8 cellular contexts compared by ENCODE assay signal in the genomic region with DNA sequence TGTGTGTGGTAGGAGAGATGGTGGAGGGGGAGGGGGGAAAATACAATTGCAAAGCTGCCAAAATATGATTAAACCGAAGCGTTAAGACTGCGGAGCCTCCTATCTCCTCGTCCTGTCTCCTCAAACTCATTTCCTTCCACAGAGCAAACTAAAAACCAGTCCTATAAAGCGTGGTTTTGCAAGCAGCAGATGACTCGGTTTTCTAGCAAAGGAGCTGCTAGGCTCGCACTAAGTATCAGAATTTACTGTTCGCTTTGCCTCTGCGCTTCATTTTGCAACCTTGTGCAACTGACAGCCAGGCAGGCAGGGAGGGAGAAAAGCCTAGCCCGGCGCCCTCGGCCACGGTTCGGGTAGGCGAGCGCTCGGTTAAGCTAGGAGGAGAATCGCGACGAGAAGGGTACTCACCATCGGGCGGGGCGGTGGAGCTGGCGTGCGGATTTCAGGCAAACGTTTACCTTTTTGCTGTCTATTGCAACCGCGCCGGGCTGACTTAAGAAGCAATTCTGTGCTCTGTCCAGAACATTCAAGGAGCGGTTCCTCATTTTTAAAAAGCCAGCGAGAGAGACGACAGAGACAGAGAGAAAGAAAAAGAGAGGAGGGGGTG. TPM values are rescaled to one million over a fixed set of nuclear protein-coding genes. Genes with fewer than 3 reads are reported as not detected.
DNase-seq lines count a peak whose midpoint lies in the region; ATAC-seq and TF ChIP-seq lines count a peak whose summit lies in the region.

No MANE protein-coding gene starts in this region.

- CTCF ChIA-PET in IMR-90 (lab: Yijun Ruan, JAX): interaction anchor here (0.6 to 2.5 kb wide), 15 partner anchors 9 to 1077 kb away, joined by 3 to 11 read pairs (median 4); no protein-coding TSS in a partner anchor

- peak overlapping the region; percentile 90 for H3K4me2 ChIP-seq in IMR-90 (ENCODE audit: low read depth, low read length)

- H3K4me1 ChIP-seq in IMR-90 (ENCODE audit: control insufficient read depth, insufficient read depth, low read length): peaks cover 16% of the 10 kb centered on the region
- H3K4me1 ChIP-seq in ascending aorta: peaks cover 0 to 12% of the 10 kb centered on the region in 2 donors
- H3K4me1 ChIP-seq in transverse colon: peaks cover 0 to 52% (median 13%) of the 10 kb centered on the region in 4 donors

- H4K20me1 ChIP-seq in IMR-90 (ENCODE audit: insufficient read depth, low read length): no peaks in the 10 kb centered on the region

- H3K27me3 ChIP-seq in IMR-90 (ENCODE audit: control insufficient read depth, insufficient read depth, low read length): no peaks in the 10 kb centered on the region
- H3K27me3 ChIP-seq in ascending aorta: no peaks in the 10 kb centered on the region
- H3K27me3 ChIP-seq in kidney epithelial cell (ENCODE audit: control insufficient read depth, insufficient read depth, low read length): no peaks in the 10 kb centered on the region
- H3K27me3 ChIP-seq in transverse colon: peaks cover 56% of the 10 kb centered on the region

- H3K9ac ChIP-seq in IMR-90 (ENCODE audit: low read depth, low read length): peak overlapping the region; percentile 100

- H3K9me3 ChIP-seq in IMR-90 (ENCODE audit: control insufficient read depth, insufficient read depth, low read length): no peaks in the 10 kb centered on the region
- H3K9me3 ChIP-seq in ascending aorta: no peaks in the 10 kb centered on the region
- no peaks in the 10 kb centered on the region for H3K9me3 ChIP-seq in transverse colon

- peak overlapping the region; percentile 97 for H2BK120ac ChIP-seq in IMR-90 (ENCODE audit: low read depth, low read length)

- BruUV-seq in IMR-90 (replicated peaks; lab: Mats Ljungman, UMichigan): TSS peak; percentile 45

- TF ChIP-seq POLR2A in IMR-90 (IDR thresholded peaks at IDR 0.05; ENCODE audit: low read depth, low read length): no peak; the same call in 1 of the 2 replicates
- no peak for TF ChIP-seq POLR2A in transverse colon (IDR thresholded peaks at IDR 0.05)

- dilution Hi-C loops in IMR-90 (cut with HindIII; ENCODE audit: low sequenced_read_pairs, unreplicated experiment): no loop called here

- no peak for ATAC-seq in IMR-90 (ENCODE audit: low read depth)
- ATAC-seq in left colon: no peak

- no peaks in the 10 kb centered on the region for H3K9me1 ChIP-seq in IMR-90 (ENCODE audit: insufficient read depth, low read length)

- peak overlapping the region; percentile 99 for H3K23ac ChIP-seq in IMR-90 (ENCODE audit: low read depth, low read length)

- H2BK15ac ChIP-seq in IMR-90 (ENCODE audit: low read depth, low read length): peak overlapping the region; percentile 55; the same call in 2 of the 3 replicates

- peak overlapping the region; percentile 93 for H4K5ac ChIP-seq in IMR-90 (ENCODE audit: low read depth, low read length)

- H3K14ac ChIP-seq in IMR-90 (replicated peaks; ENCODE audit: low read depth, low read length): peak overlapping the region; percentile 98

- peak; percentile 26 for DNase-seq in AG08395 (ENCODE audit: low spot score)
- no peak for DNase-seq in IMR-90
- peak in 1 of 2 donors; percentile 70 for DNase-seq in ascending aorta (ENCODE audit: low spot score in 2 of 2)
- DNase-seq in kidney epithelial cell (ENCODE audit: low read depth): no peak
- peak; percentile 30 for DNase-seq in transverse colon
- DNase-seq in left colon: no peak
- DNase-seq in activated naive CD4-positive, alpha-beta T cell treated with Interleukin-2 at 50 U/mL for 16 hours: no peak
- no peak for DNase-seq in DMS53 treated with DMSO at 0.1 percent for 48 hours (lab: John Stamatoyannopoulos, UW; ENCODE audit: unreplicated experiment)

- no peak for TF ChIP-seq EP300 in transverse colon (IDR thresholded peaks at IDR 0.05; ENCODE audit: low read depth)

- H3K4ac ChIP-seq in IMR-90 (ENCODE audit: low read depth, low read length): peak overlapping the region; percentile 96

- peak overlapping the region; percentile 99 for H3K56ac ChIP-seq in IMR-90 (ENCODE audit: extremely low read depth, insufficient read depth, low read length)

- peak overlapping the region; percentile 76 for H2AK9ac ChIP-seq in IMR-90 (replicated peaks; ENCODE audit: low read depth, low read length, poor library complexity)

- H3K4me3 ChIP-seq in IMR-90 (ENCODE audit: insufficient read depth, low read depth, low read length): peak overlapping the region; percentile 93
- H3K4me3 ChIP-seq in ascending aorta: peak overlapping the region; percentile 50 to 75
- H3K4me3 ChIP-seq in kidney epithelial cell (ENCODE audit: low read depth, low read length): peak overlapping the region; percentile 82
- H3K4me3 ChIP-seq in transverse colon: peak overlapping the region; percentile 34 to 66 (median 39)

- POLR2A ChIA-PET in IMR-90 (lab: Charles Lee; ENCODE audit: unreplicated experiment): interaction anchor here (0.7 to 2.3 kb wide), 4 partner anchors 10 to 464 kb away, joined by 3 to 9 read pairs (median 6); no protein-coding TSS in a partner anchor

- H4K91ac ChIP-seq in IMR-90 (ENCODE audit: insufficient read depth, low read depth, low read length): peak overlapping the region; percentile 92

- in situ Hi-C loops in IMR-90 (cut with MboI; ENCODE audit: low sequenced_read_pairs) (loop anchor here (5.0 to 25.0 kb wide), 2 partner anchors 764 to 1069 kb away; no protein-coding TSS in a partner anchor), transverse colon (cut with MboI; ENCODE audit: low pct_ligation_motif_present in 1 of 4, low pct_unique_long_range_greater_than_20kb in 1 of 4, low sequenced_read_pairs in 3 of 4) (loop anchor here in 3 of 4 donors (10.0 to 25.0 kb wide), 2 partner anchors 1062 to 1064 kb away; no protein-coding TSS in a partner anchor)

- no peak for TF ChIP-seq CTCF in IMR-90 (conservative IDR thresholded peaks at IDR 0.05; ENCODE audit: low read depth, low read length)
- no peak for TF ChIP-seq CTCF in ascending aorta (IDR thresholded peaks at IDR 0.05)
- no peak for TF ChIP-seq CTCF in kidney epithelial cell (IDR thresholded peaks at IDR 0.05; ENCODE audit: insufficient read depth, low read length, poor library complexity, severe bottlenecking)
- no peak for TF ChIP-seq CTCF in transverse colon (IDR thresholded peaks at IDR 0.05)

- WGBS in IMR-90 (ENCODE audit: extremely low coverage in 2 of 2, insufficient read length in 1 of 2), 2 experiments: 4% methylated on average over 14 of the region's 32 CpGs; no CpG with 5 or more reads in 1 of the 2 experiments
- WGBS in transverse colon (ENCODE audit: low coverage in 1 of 2), 2 donors: 0 to 6% methylated on average over 3 to 32 of the region's 32 CpGs

- H3K27ac ChIP-seq in IMR-90 (ENCODE audit: insufficient read depth, low read length) (peak overlapping the region; percentile 96), ascending aorta (peak overlapping the region; percentile 85 to 88), transverse colon (peak overlapping the region; percentile 81 to 91 (median 88))

- peaks cover 6 to 33% of the 10 kb centered on the region in 2 experiments for H3K79me1 ChIP-seq in IMR-90 (ENCODE audit: low read depth in 1 of 2, low read length in 2 of 2)

- H2AFZ ChIP-seq in IMR-90 (replicated peaks; ENCODE audit: low read length, poor library complexity): peak overlapping the region; percentile 77

- H2AK5ac ChIP-seq in IMR-90 (ENCODE audit: low read depth, low read length): peak overlapping the region; percentile 5; the same call in 1 of the 2 replicates

- no peak for TF ChIP-seq RAD21 in IMR-90 (IDR thresholded peaks at IDR 0.05; ENCODE audit: low read length)

- H2BK20ac ChIP-seq in IMR-90 (ENCODE audit: low read depth, low read length): peak overlapping the region; percentile 83

- peaks cover 6% of the 10 kb centered on the region; the same call in 1 of the 2 replicates for H3K36me3 ChIP-seq in IMR-90 (ENCODE audit: control insufficient read depth, insufficient read depth, low read length)
- peaks cover 0 to 3% of the 10 kb centered on the region in 2 donors for H3K36me3 ChIP-seq in ascending aorta
- no peaks in the 10 kb centered on the region for H3K36me3 ChIP-seq in kidney epithelial cell (ENCODE audit: control insufficient read depth, insufficient read depth, low read length)
- H3K36me3 ChIP-seq in transverse colon: no peaks in the 10 kb centered on the region

- peak overlapping the region; percentile 97 for H3K18ac ChIP-seq in IMR-90 (ENCODE audit: low read depth, low read length)

- H2BK5ac ChIP-seq in IMR-90 (ENCODE audit: low read depth, low read length, poor library complexity, severe bottlenecking): peak overlapping the region; percentile 96

- H4K8ac ChIP-seq in IMR-90 (ENCODE audit: low read depth in 2 of 2, low read length in 2 of 2): peak overlapping the region; percentile 81 to 95

- intact Hi-C loops in IMR-90 (cut with micrococcal nuclease): loop anchor here (1.0 to 10.0 kb wide), 14 partner anchors 52 to 1067 kb away; no protein-coding TSS in a partner anchor
- intact Hi-C loops in ascending aorta (cut with DNase I): loop anchor here (5.0 to 10.0 kb wide), 3 partner anchors 724 to 1482 kb away; no protein-coding TSS in a partner anchor
- intact Hi-C loops in transverse colon (cut with DNase I; ENCODE audit: low total_unique reads): no loop called here
- intact Hi-C loops in left colon (cut with DNase I, micrococcal nuclease): loop anchor here in 1 of 2 donors (10.0 kb wide), 1 partner anchor 1072 kb away; no protein-coding TSS in a partner anchor

TF ChIP-seq in IMR-90, 13 proteins besides CTCF, POLR2A, EP300 and RAD21:
- no peak for TF ChIP-seq MAFK (IDR thresholded peaks at IDR 0.05; ENCODE audit: low read depth, low read length)
- no peak for TF ChIP-seq MXI1 (IDR thresholded peaks at IDR 0.05; ENCODE audit: borderline replicate concordance, low read depth, low read length)
- TF ChIP-seq SMC3 (IDR thresholded peaks at IDR 0.05; ENCODE audit: low read depth, low read length): no peak
- TF ChIP-seq RCOR1 (IDR thresholded peaks at IDR 0.05; ENCODE audit: insufficient replicate concordance, low read length): no peak
- TF ChIP-seq CEBPB (IDR thresholded peaks at IDR 0.05; ENCODE audit: low read depth, low read length): peak; percentile 82
- no peak for TF ChIP-seq MAZ (IDR thresholded peaks at IDR 0.05; ENCODE audit: borderline replicate concordance, low read depth, low read length)

RNA-seq across cellular contexts. Expression of a gene that starts 3.8 kb away (rescaled TPM):
- total RNA-seq in IMR-90 (2012; rRNA removed) (20.3 and 28.1 TPM in 2 replicates), ascending aorta (126 TPM), kidney epithelial cell (19.1 and 22.9 TPM in 2 replicates), transverse colon (10 to 100 TPM; 11.3 to 29.5 (median 18.4) TPM), left colon (10 to 100 TPM; 24.9 to 35.3 TPM)
- polyA plus RNA-seq in IMR-90 (2012; rRNA removed): 161 and 185 TPM in 2 replicates
- 113 and 142 TPM in 2 replicates for polyA plus RNA-seq in IMR-90 (2012; cell fraction: cytosol; rRNA removed)
- polyA plus RNA-seq in IMR-90 (2012; cell fraction: nucleus; rRNA removed; ENCODE audit: low replicate concordance): 109 and 182 TPM in 2 replicates

Comparison
In these comparisons a context has a peak if more than half of its experiments do, and no peak if none do; other contexts are left out.
1. DNase-seq: peak in AG08395 (single experiment) and transverse colon (single experiment); none in IMR-90 (single experiment), kidney epithelial cell (single experiment), left colon (0 of 2), activated naive CD4-positive, alpha-beta T cell treated with Interleukin-2 at 50 U/mL for 16 hours (single experiment) and DMS53 treated with DMSO at 0.1 percent for 48 hours (single experiment).
2. H3K4me3 ChIP-seq: peak in every context shown above with its lines; median percentile 93 in IMR-90; 82 in kidney epithelial cell; 62 in ascending aorta; 39 in transverse colon.
3. Peak in every context shown above with its lines, with median percentiles within 50 percentile points of each other: H3K27ac ChIP-seq.